ENCODE assay signal across 2 cellular contexts in the genomic region with DNA sequence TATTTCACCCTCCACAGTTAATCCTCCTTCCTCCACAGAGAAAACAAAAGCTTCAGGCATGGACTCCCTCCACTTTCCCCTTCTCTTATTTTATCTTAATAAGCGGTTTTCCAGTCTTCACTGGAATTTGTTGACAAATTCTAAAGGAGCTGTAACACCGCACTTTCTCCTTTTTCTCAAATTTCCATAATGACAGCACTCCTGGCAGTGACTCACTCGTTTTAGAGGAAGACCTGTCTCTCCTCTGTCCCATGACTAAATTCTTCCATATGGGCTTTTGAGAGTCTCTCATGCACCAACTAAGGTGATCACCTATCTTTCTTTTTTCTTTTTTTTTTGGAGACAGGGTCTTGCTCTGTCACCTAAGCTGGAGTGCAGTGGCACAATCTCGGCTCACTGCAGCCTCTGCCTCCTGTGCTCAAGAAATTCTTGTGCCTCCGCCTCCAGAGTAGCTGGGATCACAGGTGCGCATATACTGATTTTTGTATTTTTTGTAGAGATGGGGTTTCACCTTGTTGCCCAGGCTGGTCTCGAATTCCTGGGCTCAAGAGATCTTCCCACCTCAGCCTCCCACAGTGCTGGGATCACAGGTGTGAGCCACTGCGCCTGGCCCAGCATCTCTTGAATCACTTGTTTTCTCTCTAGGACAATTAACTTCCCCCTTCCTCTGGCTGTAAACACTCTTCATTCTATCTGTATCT.
A peak's percentile ranks its signal among the peaks of the same experiment; 100 is the strongest.
TF ChIP-seq lines count a peak whose summit lies in the region.

No MANE protein-coding gene starts in this region.

TF ChIP-seq in HEK293, 187 proteins besides CTCF, POLR2A, EP300 and RAD21 (continues in another document):
- TF ChIP-seq ZNF707 (tag by site-specific recombination; IDR thresholded peaks at IDR 0.05) (no peak), OVOL3 (tag by site-specific recombination; IDR thresholded peaks at IDR 0.05) (no peak), ZNF221 (tag by site-specific recombination; IDR thresholded peaks at IDR 0.05; ENCODE audit: borderline replicate concordance) (no peak), ZNF629 (tag by site-specific recombination; IDR thresholded peaks at IDR 0.05) (no peak), ZNF791 (tag by site-specific recombination; IDR thresholded peaks at IDR 0.05) (no peak), IKZF3 (tag by site-specific recombination; IDR thresholded peaks at IDR 0.05) (no peak), KLF7 (tag by site-specific recombination; IDR thresholded peaks at IDR 0.05; ENCODE audit: borderline replicate concordance) (no peak), ZFP3 (tag by site-specific recombination; IDR thresholded peaks at IDR 0.05; ENCODE audit: low read depth) (no peak), ZNF155 (tag by site-specific recombination; IDR thresholded peaks at IDR 0.05) (no peak), ZNF398 (tag by site-specific recombination; IDR thresholded peaks at IDR 0.05) (peak; percentile 47; the same call in 1 of the 2 replicates), PRDM1 (tag by site-specific recombination; IDR thresholded peaks at IDR 0.05) (peak; percentile 82), ZNF558 (tag by site-specific recombination; IDR thresholded peaks at IDR 0.05) (no peak), ZNF223 (tag by site-specific recombination; IDR thresholded peaks at IDR 0.05) (no peak), SP7 (tag by site-specific recombination; IDR thresholded peaks at IDR 0.05) (peak; percentile 93), ZNF202 (tag by site-specific recombination; IDR thresholded peaks at IDR 0.05; ENCODE audit: borderline replicate concordance) (no peak)
- TF ChIP-seq, protein P1, sequence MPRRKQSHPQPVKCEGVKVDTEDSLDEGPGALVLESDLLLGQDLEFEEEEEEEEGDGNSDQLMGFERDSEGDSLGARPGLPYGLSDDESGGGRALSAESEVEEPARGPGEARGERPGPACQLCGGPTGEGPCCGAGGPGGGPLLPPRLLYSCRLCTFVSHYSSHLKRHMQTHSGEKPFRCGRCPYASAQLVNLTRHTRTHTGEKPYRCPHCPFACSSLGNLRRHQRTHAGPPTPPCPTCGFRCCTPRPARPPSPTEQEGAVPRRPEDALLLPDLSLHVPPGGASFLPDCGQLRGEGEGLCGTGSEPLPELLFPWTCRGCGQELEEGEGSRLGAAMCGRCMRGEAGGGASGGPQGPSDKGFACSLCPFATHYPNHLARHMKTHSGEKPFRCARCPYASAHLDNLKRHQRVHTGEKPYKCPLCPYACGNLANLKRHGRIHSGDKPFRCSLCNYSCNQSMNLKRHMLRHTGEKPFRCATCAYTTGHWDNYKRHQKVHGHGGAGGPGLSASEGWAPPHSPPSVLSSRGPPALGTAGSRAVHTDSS (tag by site-specific recombination; IDR thresholded peaks at IDR 0.05): peak; percentile 32; the same call in 1 of the 2 replicates
- TF ChIP-seq, protein P2, sequence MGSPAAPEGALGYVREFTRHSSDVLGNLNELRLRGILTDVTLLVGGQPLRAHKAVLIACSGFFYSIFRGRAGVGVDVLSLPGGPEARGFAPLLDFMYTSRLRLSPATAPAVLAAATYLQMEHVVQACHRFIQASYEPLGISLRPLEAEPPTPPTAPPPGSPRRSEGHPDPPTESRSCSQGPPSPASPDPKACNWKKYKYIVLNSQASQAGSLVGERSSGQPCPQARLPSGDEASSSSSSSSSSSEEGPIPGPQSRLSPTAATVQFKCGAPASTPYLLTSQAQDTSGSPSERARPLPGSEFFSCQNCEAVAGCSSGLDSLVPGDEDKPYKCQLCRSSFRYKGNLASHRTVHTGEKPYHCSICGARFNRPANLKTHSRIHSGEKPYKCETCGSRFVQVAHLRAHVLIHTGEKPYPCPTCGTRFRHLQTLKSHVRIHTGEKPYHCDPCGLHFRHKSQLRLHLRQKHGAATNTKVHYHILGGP (tag by site-specific recombination; IDR thresholded peaks at IDR 0.05): no peak
- TF ChIP-seq, protein P3, sequence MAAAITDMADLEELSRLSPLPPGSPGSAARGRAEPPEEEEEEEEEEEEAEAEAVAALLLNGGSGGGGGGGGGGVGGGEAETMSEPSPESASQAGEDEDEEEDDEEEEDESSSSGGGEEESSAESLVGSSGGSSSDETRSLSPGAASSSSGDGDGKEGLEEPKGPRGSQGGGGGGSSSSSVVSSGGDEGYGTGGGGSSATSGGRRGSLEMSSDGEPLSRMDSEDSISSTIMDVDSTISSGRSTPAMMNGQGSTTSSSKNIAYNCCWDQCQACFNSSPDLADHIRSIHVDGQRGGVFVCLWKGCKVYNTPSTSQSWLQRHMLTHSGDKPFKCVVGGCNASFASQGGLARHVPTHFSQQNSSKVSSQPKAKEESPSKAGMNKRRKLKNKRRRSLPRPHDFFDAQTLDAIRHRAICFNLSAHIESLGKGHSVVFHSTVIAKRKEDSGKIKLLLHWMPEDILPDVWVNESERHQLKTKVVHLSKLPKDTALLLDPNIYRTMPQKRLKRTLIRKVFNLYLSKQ (tag by site-specific recombination; IDR thresholded peaks at IDR 0.05; ENCODE audit: borderline replicate concordance): no peak
- TF ChIP-seq, protein P4, sequence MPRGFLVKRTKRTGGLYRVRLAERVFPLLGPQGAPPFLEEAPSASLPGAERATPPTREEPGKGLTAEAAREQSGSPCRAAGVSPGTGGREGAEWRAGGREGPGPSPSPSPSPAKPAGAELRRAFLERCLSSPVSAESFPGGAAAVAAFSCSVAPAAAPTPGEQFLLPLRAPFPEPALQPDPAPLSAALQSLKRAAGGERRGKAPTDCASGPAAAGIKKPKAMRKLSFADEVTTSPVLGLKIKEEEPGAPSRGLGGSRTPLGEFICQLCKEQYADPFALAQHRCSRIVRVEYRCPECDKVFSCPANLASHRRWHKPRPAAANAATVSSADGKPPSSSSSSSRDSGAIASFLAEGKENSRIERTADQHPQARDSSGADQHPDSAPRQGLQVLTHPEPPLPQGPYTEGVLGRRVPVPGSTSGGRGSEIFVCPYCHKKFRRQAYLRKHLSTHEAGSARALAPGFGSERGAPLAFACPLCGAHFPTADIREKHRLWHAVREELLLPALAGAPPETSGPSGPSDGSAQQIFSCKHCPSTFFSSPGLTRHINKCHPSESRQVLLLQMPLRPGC (tag by site-specific recombination; IDR thresholded peaks at IDR 0.05): peak; percentile 79; the same call in 1 of the 2 replicates

TF ChIP-seq in K562, 482 proteins besides CTCF, POLR2A, EP300 and RAD21:
- TF ChIP-seq ZNF76 (CRISPR knock-in tag; IDR thresholded peaks at IDR 0.05; ENCODE audit: borderline replicate concordance) (no peak), ZBTB12 (CRISPR knock-in tag; IDR thresholded peaks at IDR 0.05) (no peak), FOSL1 (tag; conservative IDR thresholded peaks at IDR 0.05) (0 out of 2 replicates have a peak, but pooled peaks have one; percentile 35), ATF3 (IDR thresholded peaks at IDR 0.05) (peak; percentile 61), ATF3 (CRISPR knock-in tag; conservative IDR thresholded peaks at IDR 0.05) (no peak), JUN (IDR thresholded peaks at IDR 0.05; ENCODE audit: borderline replicate concordance, low read depth, low read length) (peak; percentile 60; the same call in 1 of the 2 replicates), JUN (CRISPR knock-in tag; IDR thresholded peaks at IDR 0.05; ENCODE audit: borderline replicate concordance) (no peak), JUND (IDR thresholded peaks at IDR 0.05; ENCODE audit: borderline replicate concordance, low read depth, low read length) (peak; percentile 19; the same call in 1 of the 2 replicates), JUND (tag; IDR thresholded peaks at IDR 0.05; ENCODE audit: borderline replicate concordance, low read depth, low read length) (no peak), USF2 (CRISPR knock-in tag; IDR thresholded peaks at IDR 0.05) (no peak)
